8 cellular contexts compared by ENCODE assay signal in the genomic region with DNA sequence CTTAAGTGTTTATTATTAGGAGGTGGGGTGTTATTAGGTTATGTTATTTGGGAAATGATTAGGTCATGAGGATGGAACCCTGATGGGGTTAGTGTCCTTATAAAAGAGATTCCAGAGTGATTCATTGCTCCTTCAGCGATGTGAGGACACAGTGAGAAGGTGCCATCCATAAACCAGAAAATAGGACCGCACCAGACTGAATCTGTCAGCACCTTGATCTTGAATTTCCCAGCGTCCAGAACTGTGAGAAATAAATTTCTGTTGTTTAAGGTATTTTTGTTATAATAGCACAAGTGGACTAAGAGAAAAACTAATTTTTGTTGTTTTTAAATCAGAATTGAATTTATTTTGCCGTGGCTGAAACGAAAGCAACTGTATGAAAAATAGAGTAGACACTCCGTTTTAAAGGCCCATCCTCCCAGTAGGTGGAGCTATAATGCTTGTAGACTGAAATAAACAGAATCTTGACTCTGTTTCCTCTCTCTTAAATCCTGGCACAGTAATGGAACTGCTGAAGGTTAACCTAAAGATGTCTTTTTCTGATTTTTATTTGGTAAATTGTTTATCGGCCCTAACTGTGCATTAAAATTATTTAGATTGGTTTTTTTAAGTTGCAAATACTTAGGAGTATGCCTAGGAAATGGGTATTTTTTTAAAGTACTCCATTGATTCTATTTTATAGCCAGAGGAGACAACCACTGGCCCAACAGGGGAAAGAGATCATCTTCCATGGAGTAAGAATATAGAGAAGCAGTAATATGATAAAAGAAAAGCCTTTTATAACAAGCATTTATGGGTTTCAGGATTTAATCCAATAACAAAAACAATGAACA.
DNase-seq lines count a peak whose midpoint lies in the region; ATAC-seq and TF ChIP-seq lines count a peak whose summit lies in the region.

No MANE protein-coding gene starts in this region.

- H3K4me3 ChIP-seq in DND-41 (ENCODE audit: low read depth in 1 of 2, low read length in 2 of 2) (peak overlapping the region in 1 of 2 experiments; percentile 35; a peak in 1 of 4 replicates), NT2/D1 (ENCODE audit: insufficient read length, low read depth) (no peak overlapping the region)

- H3K27me3 Mint-ChIP-seq in immature natural killer cell (ENCODE audit: low read depth in 3 of 3), result no peaks in the 10 kb centered on the region

- peak; percentile 32 for DNase-seq in DND-41
- peak; percentile 15 for DNase-seq in NT2/D1 (ENCODE audit: low read depth, low spot score)
- peak; percentile 64 for DNase-seq in astrocyte of the hippocampus (ENCODE audit: low read depth, low spot score)
- DNase-seq in immature natural killer cell, result peak; percentile 1 to 14 (median 5)
- peak; percentile 25 for DNase-seq in stimulated activated CD8-positive, alpha-beta memory T cell treated with anti-CD3 and anti-CD28 coated beads, Interleukin-4, amount 100 ng/mL, for 48 hours
- DNase-seq in MV-4-11 (lab: John Stamatoyannopoulos, UW), result no peak

- H4K20me1 ChIP-seq in DND-41 (ENCODE audit: insufficient read depth, low read length), result no peaks in the 10 kb centered on the region

- H3K4me3 Mint-ChIP-seq in immature natural killer cell, result peak overlapping the region; percentile 70 to 84 (median 80)

- peak; percentile 74 for ATAC-seq in DND-41 (ENCODE audit: insufficient read depth, low read depth)
- ATAC-seq in GM19324 (IDR thresholded peaks at IDR 0.05; ENCODE audit: low FRiP score, unreplicated experiment), result peak; percentile 66
- ATAC-seq in HG03469 (IDR thresholded peaks at IDR 0.05; ENCODE audit: unreplicated experiment), result peak; percentile 67

- H3K27me3 ChIP-seq in DND-41 (ENCODE audit: insufficient read depth, low read length, poor library complexity) (no peaks in the 10 kb centered on the region), NT2/D1 (ENCODE audit: insufficient read depth, insufficient read length) (no peaks in the 10 kb centered on the region)

- peaks cover 0 to 2% (median 0%) of the 10 kb centered on the region in 6 donors for H3K9me3 Mint-ChIP-seq in immature natural killer cell

- H3K9me3 ChIP-seq in DND-41 (ENCODE audit: insufficient read depth, low read length, severe bottlenecking) (no peaks in the 10 kb centered on the region), NT2/D1 (ENCODE audit: insufficient read depth, low read length) (no peaks in the 10 kb centered on the region)

- H3K4me1 ChIP-seq in DND-41 (ENCODE audit: insufficient read depth, low read length) (no peaks in the 10 kb centered on the region), NT2/D1 (ENCODE audit: insufficient read depth, insufficient read length) (no peaks in the 10 kb centered on the region)

- H3K27ac Mint-ChIP-seq in immature natural killer cell, result peak overlapping the region in 1 of 6 donors; percentile 16

- H3K36me3 ChIP-seq in DND-41 (ENCODE audit: insufficient read depth, low read length) (no peaks in the 10 kb centered on the region), NT2/D1 (ENCODE audit: insufficient read depth, insufficient read length, low read length) (no peaks in the 10 kb centered on the region)

- no peaks in the 10 kb centered on the region for H3K79me2 ChIP-seq in DND-41 (ENCODE audit: insufficient read depth, low read length)

- H3K4me2 ChIP-seq in DND-41 (ENCODE audit: insufficient read depth, low read length), result peak overlapping the region; percentile 56; the same call in 1 of the 2 replicates

- H2AFZ ChIP-seq in DND-41 (ENCODE audit: low read depth, low read length), result no peak overlapping the region

- no peak overlapping the region for H3K9ac ChIP-seq in DND-41 (ENCODE audit: low read depth, low read length)
- H3K9ac ChIP-seq in NT2/D1 (ENCODE audit: insufficient read length, low read depth), result no peak overlapping the region

- no peaks in the 10 kb centered on the region for H3K36me3 Mint-ChIP-seq in immature natural killer cell

- peaks cover 0 to 6% of the 10 kb centered on the region in 2 donors for H3K4me1 Mint-ChIP-seq in immature natural killer cell

- TF ChIP-seq CTCF in DND-41 (IDR thresholded peaks at IDR 0.05; ENCODE audit: borderline replicate concordance, extremely low read depth, low read length, poor library complexity, severe bottlenecking), result peak; percentile 77

- H3K27ac ChIP-seq in DND-41 (ENCODE audit: low read length), result no peak overlapping the region
